8 cellular contexts compared by ENCODE assay signal in the genomic region with DNA sequence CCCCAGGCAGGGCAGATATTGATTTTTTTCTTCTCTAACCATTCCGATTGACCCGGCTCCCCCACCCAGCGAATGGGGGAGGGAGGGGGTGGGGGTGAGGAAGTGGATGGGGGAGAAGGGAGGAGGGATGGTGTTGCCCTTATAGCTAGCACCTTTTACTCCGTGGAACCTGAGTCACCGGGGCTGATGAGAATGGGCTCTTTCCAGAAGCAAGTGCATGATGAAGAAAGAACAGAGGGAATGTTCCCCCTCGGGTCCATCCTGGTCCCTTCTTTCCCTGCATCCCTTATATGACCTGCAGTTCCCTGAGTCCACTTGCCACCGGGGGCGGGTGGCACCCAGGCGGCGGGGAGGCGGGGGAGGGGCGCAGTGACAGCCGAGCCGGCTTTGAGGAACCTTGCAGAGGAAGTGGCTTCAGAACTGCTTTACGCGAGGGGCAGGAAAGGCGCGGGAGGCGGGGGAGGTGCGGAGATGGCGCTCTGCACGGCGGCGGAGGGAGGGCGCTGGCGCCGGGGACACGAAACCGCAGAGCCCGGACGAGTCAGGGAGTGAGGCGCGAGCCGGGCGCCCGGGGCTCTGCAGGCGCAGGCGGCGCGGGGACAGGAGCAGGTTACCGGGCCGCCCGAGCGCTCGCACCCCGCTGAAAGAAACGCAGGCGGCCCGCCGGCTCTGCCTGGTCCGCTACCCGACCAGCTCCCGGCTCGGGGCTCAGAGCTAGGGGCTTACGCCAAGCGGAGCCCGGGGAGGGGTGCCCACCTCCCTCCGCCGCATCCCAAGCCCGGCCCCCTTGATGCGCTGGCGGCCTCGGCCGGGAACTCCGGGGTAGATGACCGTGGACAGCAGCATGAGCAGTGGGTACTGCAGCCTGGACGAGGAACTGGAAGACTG. TPM values are rescaled to one million over a fixed set of nuclear protein-coding genes. Genes with fewer than 3 reads are reported as not detected.
DNase-seq lines count a peak whose midpoint lies in the region; ATAC-seq and TF ChIP-seq lines count a peak whose summit lies in the region.

No MANE protein-coding gene starts in this region.

- CTCF ChIA-PET in AG04450 (lab: Charles Lee), result interaction anchor here (1.0 to 4.5 kb wide), 4 partner anchors 12 to 56 kb away, joined by 3 to 79 read pairs (median 19); no protein-coding TSS in a partner anchor

- no peaks in the 10 kb centered on the region for H3F3A ChIP-seq in OCI-LY1 (ENCODE audit: insufficient read depth, low read length)

- H3K4me3 ChIP-seq in AG04450 (ENCODE audit: low read depth, low read length) (peak overlapping the region; percentile 54), OCI-LY1 (ENCODE audit: low read depth, low read length, poor library complexity, severe bottlenecking) (peak overlapping the region; percentile 85), epithelial cell of esophagus (ENCODE audit: low read length) (peak overlapping the region; percentile 25), muscle layer of colon (ENCODE audit: low read depth in 1 of 2, low read length in 2 of 2) (peak overlapping the region; percentile 56 to 57)

- H3K27ac ChIP-seq in AG04450 (ENCODE audit: low read depth, low read length) (no peak overlapping the region), OCI-LY1 (ENCODE audit: low read depth, low read length, poor library complexity, severe bottlenecking) (peak overlapping the region; percentile 96), muscle layer of colon (ENCODE audit: low read depth, low read length) (peak overlapping the region; percentile 44)

- no peak overlapping the region for H2AFZ ChIP-seq in OCI-LY1 (ENCODE audit: low read length)

- POLR2A ChIA-PET in AG04450 (lab: Yijun Ruan, JAX), result no interaction called here

- H4K20me1 ChIP-seq in OCI-LY1 (ENCODE audit: insufficient read depth, low read length), result no peaks in the 10 kb centered on the region

- DNase-seq in AG04450 (ENCODE audit: low read depth, low spot score) (no peak), epithelial cell of esophagus (ENCODE audit: low read depth) (peak; percentile 43)
- peak; percentile 92 for DNase-seq in activated CD8-positive, alpha-beta memory T cell treated with anti-CD3 and anti-CD28 coated beads, Interleukin-2, amount 50 U/mL, for 48 hours
- peak; percentile 72 to 85 for DNase-seq in stimulated activated CD8-positive, alpha-beta memory T cell treated with anti-CD3 and anti-CD28 coated beads, Interleukin-7, amount 100 ng/mL, for 1 hour (ENCODE audit: low read depth in 2 of 2)

- H3K4me1 ChIP-seq in OCI-LY1 (ENCODE audit: insufficient read depth, low read length, severe bottlenecking) (peaks cover 49% of the 10 kb centered on the region), muscle layer of colon (ENCODE audit: insufficient read depth, low read length) (peaks cover 6% of the 10 kb centered on the region)

- H3K4me2 ChIP-seq in OCI-LY1 (ENCODE audit: low read length), result peak overlapping the region; percentile 93

- H3K9ac ChIP-seq in OCI-LY1 (ENCODE audit: low read length), result peak overlapping the region; percentile 84
- H3K9ac ChIP-seq in muscle layer of colon (ENCODE audit: low read length), result no peak overlapping the region

- TF ChIP-seq CTCF in AG04450 (IDR thresholded peaks at IDR 0.05; ENCODE audit: low read depth, low read length), result no peak
- TF ChIP-seq CTCF in OCI-LY1 (IDR thresholded peaks at IDR 0.05; ENCODE audit: low read length), result no peak
- TF ChIP-seq CTCF in epithelial cell of esophagus (IDR thresholded peaks at IDR 0.05; ENCODE audit: insufficient read depth, low read depth, low read length, missing control alignments), result no peak

- no peaks in the 10 kb centered on the region for H3K79me2 ChIP-seq in OCI-LY1 (ENCODE audit: insufficient read depth, low read length)

- H3K36me3 ChIP-seq in OCI-LY1 (ENCODE audit: insufficient read depth, low read length) (peaks cover 17% of the 10 kb centered on the region; the same call in 1 of the 2 replicates), muscle layer of colon (ENCODE audit: insufficient read depth, low read length) (no peaks in the 10 kb centered on the region)

- no peaks in the 10 kb centered on the region for H3K9me2 ChIP-seq in OCI-LY1 (ENCODE audit: low read depth, low read length)

- H3K9me3 ChIP-seq in AG04450 (ENCODE audit: control insufficient read depth, insufficient read depth, low read length), result no peaks in the 10 kb centered on the region
- no peaks in the 10 kb centered on the region for H3K9me3 ChIP-seq in OCI-LY1 (ENCODE audit: low read length)
- no peaks in the 10 kb centered on the region for H3K9me3 ChIP-seq in muscle layer of colon (ENCODE audit: low read length)

- H3K27me3 ChIP-seq in AG04450 (ENCODE audit: control insufficient read depth, insufficient read depth, low read length), result peaks cover 13% of the 10 kb centered on the region
- H3K27me3 ChIP-seq in OCI-LY1 (ENCODE audit: insufficient read depth, low read length), result no peaks in the 10 kb centered on the region
- peaks cover 0 to 4% of the 10 kb centered on the region in 2 donors for H3K27me3 ChIP-seq in muscle layer of colon (ENCODE audit: control insufficient read depth in 1 of 2, insufficient read depth in 2 of 2, low read length in 2 of 2)

- ATAC-seq in GM19025 (IDR thresholded peaks at IDR 0.05; ENCODE audit: low read depth, unreplicated experiment) (peak; percentile 65), HG03442 (IDR thresholded peaks at IDR 0.05; ENCODE audit: unreplicated experiment) (peak; percentile 39)

RNA-seq across cellular contexts. Expression of a gene that starts 49.7 kb away (rescaled TPM):
- 2.3 and 2.4 TPM in 2 replicates for polyA plus RNA-seq in AG04450 (2011; rRNA removed)
- 3.2 and 4.4 TPM in 2 replicates for polyA minus RNA-seq in AG04450 (2011; rRNA and poly(A)+ RNA removed)

RNA-seq across cellular contexts. Expression of a gene that starts 55.3 kb away (rescaled TPM):
- polyA plus RNA-seq in AG04450 (2011; rRNA removed), result 71.8 and 74.0 TPM in 2 replicates
- 43.8 and 45.5 TPM in 2 replicates for polyA minus RNA-seq in AG04450 (2011; rRNA and poly(A)+ RNA removed)

Comparison
In these comparisons a context has a peak if more than half of its experiments do, and no peak if none do; other contexts are left out.
1. H3K4me3 ChIP-seq: peak in every context shown above with its lines; median percentile 85 in OCI-LY1; 56 in muscle layer of colon; 54 in AG04450; 25 in epithelial cell of esophagus.